1 cellular context compared by ENCODE assay signal in genomic region chr20:18566892-18567738, GRCh38.
TF ChIP-seq lines count a peak whose summit lies in the region.

Gene SMIM26 (plus strand): TSS chr20:18567432. CDS start chr20:18567479, 47 bp downstream.

TF ChIP-seq in HCT116, 20 proteins besides CTCF, POLR2A, EP300 and RAD21 (continued from another document):
- TF ChIP-seq ZBTB33 (IDR thresholded peaks at IDR 0.05; ENCODE audit: extremely low read depth, insufficient replicate concordance, low read length) (no peak), POLR2AphosphoS5 (IDR thresholded peaks at IDR 0.05; ENCODE audit: low read depth, low read length) (peak; percentile 81; the same call in 1 of the 2 replicates), TCF7L2 (IDR thresholded peaks at IDR 0.05; ENCODE audit: borderline replicate concordance, extremely low read depth, insufficient read depth, insufficient read length) (peak; percentile 71), ELF1 (IDR thresholded peaks at IDR 0.05; ENCODE audit: borderline replicate concordance, low read depth) (peak; percentile 76), CBX3 (IDR thresholded peaks at IDR 0.05; ENCODE audit: low read depth) (peak; percentile 23), MAX (IDR thresholded peaks at IDR 0.05) (peak; percentile 92), EGR1 (IDR thresholded peaks at IDR 0.05; ENCODE audit: low read depth) (peak; percentile 55), CEBPB (IDR thresholded peaks at IDR 0.05; ENCODE audit: low read depth) (no peak)
